29 cellular contexts compared by ENCODE assay signal in the genomic region with DNA sequence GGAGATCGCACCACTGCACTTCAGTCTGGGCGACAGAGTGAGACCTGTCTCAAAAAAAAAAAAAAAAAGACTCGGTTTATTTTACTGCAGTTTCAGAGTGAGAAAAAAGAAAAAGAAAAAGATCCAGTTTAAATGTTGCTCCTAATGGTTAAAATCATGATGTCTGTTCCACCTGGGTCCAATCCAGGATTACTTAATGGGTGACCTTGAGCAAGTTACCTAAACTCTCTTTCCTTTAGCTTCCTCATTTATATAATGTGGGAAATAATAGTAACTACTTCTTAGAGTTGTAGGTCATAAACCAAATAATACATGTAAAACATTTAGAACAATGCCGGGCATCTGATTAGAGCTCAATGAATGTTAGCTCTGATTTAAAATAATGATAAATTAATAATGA.
"Had no signal": no experiment of that assay in that cellular context is flagged by ENCODE, and none has a peak within 500 bp of the region (broad histone marks: within the 10 kb centered on the region; RNA-seq: fewer than 3 reads in every experiment).

No MANE protein-coding gene starts in this region.

- H3K27me3 ChIP-seq: esophagus muscularis mucosa, gastroesophageal sphincter had no signal

- H3K4me3 Mint-ChIP-seq: activated CD4-positive, alpha-beta memory T cell treated with anti-CD3 and anti-CD28 coated beads for 36 hours; activated CD4-positive, alpha-beta T cell treated with anti-CD3 and anti-CD28 coated beads for 36 hours; activated CD4-positive, alpha-beta T cell treated with anti-CD3 and anti-CD28 coated beads, Interleukin-2, amount 10 ng/mL, durations not matched to agents 24 days and 14 days; activated CD8-positive, alpha-beta memory T cell treated with anti-CD3 and anti-CD28 coated beads, Interleukin-2, amount 10 ng/mL, durations not matched to agents 7 days and 5 days; activated CD8-positive, alpha-beta T cell treated with anti-CD3 and anti-CD28 coated beads, Interleukin-2, amount 10 ng/mL, durations not matched to agents 7 days and 5 days; activated naive CD8-positive, alpha-beta T cell; activated T-helper 1 cell treated with anti-CD3 and anti-CD28 coated beads, Interleukin-12 subunit alpha, Interleukin-12 subunit beta, Interleukin-2, Interleukin-4 antibody, amounts not matched to agents 30 ng/mL and 10 ng/mL and 1 ng/mL, durations not matched to agents 14 hours and 24 hours and 36 hours; effector memory CD8-positive, alpha-beta T cell had no signal

- FAIRE-seq: astrocyte, colon had no signal

- H3K9me3 ChIP-seq: esophagus muscularis mucosa, gastroesophageal sphincter had no signal

- ATAC-seq: activated CD4-positive, alpha-beta T cell treated with anti-CD3 and anti-CD28 coated beads for 36 hours; activated CD8-positive, alpha-beta memory T cell treated with anti-CD3 and anti-CD28 coated beads, Interleukin-2, amount 10 ng/mL, durations not matched to agents 7 days and 5 days; activated CD8-positive, alpha-beta T cell treated with anti-CD3 and anti-CD28 coated beads, Interleukin-2, amount 10 ng/mL, durations not matched to agents 7 days and 5 days; effector memory CD8-positive, alpha-beta T cell; gastroesophageal sphincter had no signal

- H3K36me3 Mint-ChIP-seq: activated CD4-positive, alpha-beta memory T cell treated with anti-CD3 and anti-CD28 coated beads for 36 hours; activated CD8-positive, alpha-beta memory T cell treated with anti-CD3 and anti-CD28 coated beads, Interleukin-2, amount 10 ng/mL, durations not matched to agents 7 days and 5 days; activated naive CD8-positive, alpha-beta T cell had no signal

- H3K9me3 Mint-ChIP-seq: activated CD4-positive, alpha-beta memory T cell treated with anti-CD3 and anti-CD28 coated beads for 36 hours; activated CD4-positive, alpha-beta T cell treated with anti-CD3 and anti-CD28 coated beads, Interleukin-2, amount 10 ng/mL, durations not matched to agents 24 days and 14 days; activated T-helper 1 cell treated with anti-CD3 and anti-CD28 coated beads, Interleukin-12 subunit alpha, Interleukin-12 subunit beta, Interleukin-2, Interleukin-4 antibody, amounts not matched to agents 30 ng/mL and 10 ng/mL and 1 ng/mL, durations not matched to agents 14 hours and 24 hours and 36 hours; effector memory CD8-positive, alpha-beta T cell had no signal

- H3K27ac Mint-ChIP-seq: activated CD4-positive, alpha-beta memory T cell treated with anti-CD3 and anti-CD28 coated beads for 36 hours; activated CD4-positive, alpha-beta T cell treated with anti-CD3 and anti-CD28 coated beads for 36 hours; activated CD4-positive, alpha-beta T cell treated with anti-CD3 and anti-CD28 coated beads, Interleukin-2, amount 10 ng/mL, durations not matched to agents 24 days and 14 days; activated CD8-positive, alpha-beta memory T cell treated with anti-CD3 and anti-CD28 coated beads, Interleukin-2, amount 10 ng/mL, durations not matched to agents 7 days and 5 days; activated CD8-positive, alpha-beta T cell treated with anti-CD3 and anti-CD28 coated beads, Interleukin-2, amount 10 ng/mL, durations not matched to agents 7 days and 5 days; activated naive CD8-positive, alpha-beta T cell; activated T-helper 1 cell treated with anti-CD3 and anti-CD28 coated beads, Interleukin-12 subunit alpha, Interleukin-12 subunit beta, Interleukin-2, Interleukin-4 antibody, amounts not matched to agents 30 ng/mL and 10 ng/mL and 1 ng/mL, durations not matched to agents 14 hours and 24 hours and 36 hours; effector memory CD8-positive, alpha-beta T cell had no signal

- H3K4me3 ChIP-seq: esophagus muscularis mucosa, gastroesophageal sphincter had no signal

- H3K27me3 Mint-ChIP-seq: activated CD4-positive, alpha-beta T cell treated with anti-CD3 and anti-CD28 coated beads for 36 hours; activated CD4-positive, alpha-beta T cell treated with anti-CD3 and anti-CD28 coated beads, Interleukin-2, amount 10 ng/mL, durations not matched to agents 24 days and 14 days; activated CD8-positive, alpha-beta memory T cell treated with anti-CD3 and anti-CD28 coated beads, Interleukin-2, amount 10 ng/mL, durations not matched to agents 7 days and 5 days; activated naive CD8-positive, alpha-beta T cell; effector memory CD8-positive, alpha-beta T cell had no signal

- DNase-seq: activated CD4-positive, alpha-beta memory T cell treated with anti-CD3 and anti-CD28 coated beads for 36 hours; activated CD4-positive, alpha-beta T cell treated with anti-CD3 and anti-CD28 coated beads for 36 hours; activated CD4-positive, alpha-beta T cell treated with anti-CD3 and anti-CD28 coated beads, Interleukin-2, amount 10 ng/mL, durations not matched to agents 24 days and 14 days; activated CD4-positive, CD25-positive, alpha-beta regulatory T cell; activated CD4-positive, CD25-positive, alpha-beta regulatory T cell treated with anti-CD3 and anti-CD28 coated beads, Interleukin-2, amount 50 U/mL, for 72 hours; activated CD8-positive, alpha-beta memory T cell treated with anti-CD3 and anti-CD28 coated beads, Interleukin-2, amount 10 ng/mL, durations not matched to agents 7 days and 5 days; activated CD8-positive, alpha-beta memory T cell treated with anti-CD3 and anti-CD28 coated beads, Interleukin-2, amount 50 U/mL, for 4 hours; activated CD8-positive, alpha-beta T cell treated with anti-CD3 and anti-CD28 coated beads, Interleukin-2, amount 10 ng/mL, durations not matched to agents 7 days and 5 days; activated gamma-delta T cell; activated naive CD4-positive, alpha-beta T cell treated with anti-CD3 and anti-CD28 coated beads, Interleukin-2, amount 50 U/mL, for 16 hours; activated naive CD4-positive, alpha-beta T cell treated with Interleukin-2 at 50 U/mL for 16 hours; activated T-cell treated with anti-CD3 and anti-CD28 coated beads, Interleukin-2, amount 50 U/mL, for 1 hour; activated T-cell treated with anti-CD3 and anti-CD28 coated beads, Interleukin-2, amount 50 U/mL, for 48 hours; amniotic stem cell; anterior cingulate cortex; caudate nucleus; cortex of kidney; dermis blood vessel endothelial cell; effector CD4-positive, alpha-beta T cell; effector memory CD8-positive, alpha-beta T cell; erythroblast; foreskin melanocyte; T-helper 2 cell had no signal

- H3K36me3 ChIP-seq: esophagus muscularis mucosa, gastroesophageal sphincter had no signal

- H3K27ac ChIP-seq: esophagus muscularis mucosa, gastroesophageal sphincter had no signal
